Comparison of ENCODE assay signal across 1 cellular context in genomic region chr12:53986686-53987180, GRCh38.
A peak's percentile ranks its signal among the peaks of the same experiment; 100 is the strongest.
TF ChIP-seq lines count a peak whose summit lies in the region.

No MANE protein-coding gene starts in this region.

TF ChIP-seq in H1, 55 proteins besides CTCF, POLR2A, EP300 and RAD21:
- TF ChIP-seq RNF2 (IDR thresholded peaks at IDR 0.05; ENCODE audit: borderline replicate concordance, low read depth, low read length, missing control alignments, poor library complexity, severe bottlenecking): peak; percentile 49
- no peak for TF ChIP-seq RFX5 (IDR thresholded peaks at IDR 0.05; ENCODE audit: borderline replicate concordance, low read depth, low read length)
- TF ChIP-seq JUND (IDR thresholded peaks at IDR 0.05; ENCODE audit: low read length): no peak
- no peak for TF ChIP-seq CTBP2 (IDR thresholded peaks at IDR 0.05; ENCODE audit: borderline replicate concordance, insufficient read depth, insufficient read length, low read length)
- no peak for TF ChIP-seq CREB1 (IDR thresholded peaks at IDR 0.05)
- TF ChIP-seq BACH1 (IDR thresholded peaks at IDR 0.05; ENCODE audit: low read length): no peak
- no peak for TF ChIP-seq CHD7 (IDR thresholded peaks at IDR 0.05; ENCODE audit: insufficient replicate concordance, low read length)
- TF ChIP-seq CBX8 (IDR thresholded peaks at IDR 0.05; ENCODE audit: borderline replicate concordance, low read depth, low read length): peak; percentile 72; the same call in 1 of the 2 replicates
